Comparison of ENCODE assay signal across 18 cellular contexts in genomic region chr2:177782613-177783012, GRCh38.
A peak's percentile ranks its signal among the peaks of the same experiment; 100 is the strongest.
DNase-seq lines count a peak whose midpoint lies in the region; ATAC-seq, FAIRE-seq and TF ChIP-seq lines count a peak whose summit lies in the region.
"Had no signal": no experiment of that assay in that cellular context is flagged by ENCODE, and none has a peak within 500 bp of the region (broad histone marks: within the 10 kb centered on the region; RNA-seq: fewer than 3 reads in every experiment).

No MANE protein-coding gene starts in this region.

- peaks cover 1 to 2% of the 10 kb centered on the region in 2 donors for H3K9me3 Mint-ChIP-seq in activated T-cell treated with anti-CD3 and anti-CD28 coated beads, Interleukin-2, amount 50 U/mL, for 72 hours
- no peaks in the 10 kb centered on the region for H3K9me3 Mint-ChIP-seq in activated T-cell treated with anti-CD3 and anti-CD28 coated beads, Interleukin-2, amount 50 U/mL, for 24 hours
- H3K9me3 Mint-ChIP-seq in Calu3 (ENCODE audit: low read depth, unreplicated experiment): peaks cover 5% of the 10 kb centered on the region

- FAIRE-seq in K562 (lab: Jason Lieb, UNC) (no peak), small intestine (lab: Jason Lieb, UNC) (no peak)
- FAIRE-seq: D721Med, G401.6, GM12891 had no signal

- no peak overlapping the region for H3K4me2 ChIP-seq in K562 (ENCODE audit: insufficient read depth, low read length)
- H3K4me2 ChIP-seq in osteoblast (ENCODE audit: insufficient read depth, low read length): no peak overlapping the region
- H3K4me2 ChIP-seq: GM23338 had no signal

- H3K79me2 ChIP-seq in K562 (ENCODE audit: control insufficient read depth, insufficient read depth, low read length) (no peaks in the 10 kb centered on the region), osteoblast (ENCODE audit: insufficient read depth, low read length) (no peaks in the 10 kb centered on the region)

- H3K9me1 ChIP-seq in K562 (ENCODE audit: control insufficient read depth, insufficient read depth, low read length): no peaks in the 10 kb centered on the region

- H3K4me3 Mint-ChIP-seq in activated T-cell treated with anti-CD3 and anti-CD28 coated beads, Interleukin-2, amount 50 U/mL, for 72 hours: no peak overlapping the region
- H3K4me3 Mint-ChIP-seq in activated T-cell treated with anti-CD3 and anti-CD28 coated beads, Interleukin-2, amount 50 U/mL, for 24 hours: no peak overlapping the region
- H3K4me3 Mint-ChIP-seq in Calu3 (ENCODE audit: low read depth, unreplicated experiment): peak overlapping the region; percentile 15
- H3K4me3 Mint-ChIP-seq: GM23338 had no signal

- no peak for TF ChIP-seq EP300 in K562 (IDR thresholded peaks at IDR 0.05; ENCODE audit: low read length)

- POLR2A ChIA-PET in K562 (lab: Yijun Ruan, JAX): no interaction called here

- peak overlapping the region; percentile 12 for H3K27ac Mint-ChIP-seq in activated T-cell treated with anti-CD3 and anti-CD28 coated beads, Interleukin-2, amount 50 U/mL, for 72 hours
- H3K27ac Mint-ChIP-seq in activated T-cell treated with anti-CD3 and anti-CD28 coated beads, Interleukin-2, amount 50 U/mL, for 24 hours: no peak overlapping the region
- peak overlapping the region; percentile 49 for H3K27ac Mint-ChIP-seq in Calu3 (ENCODE audit: unreplicated experiment)
- H3K27ac Mint-ChIP-seq: GM23338 had no signal

- H2AFZ ChIP-seq in K562 (ENCODE audit: low read depth, low read length): no peak overlapping the region
- no peak overlapping the region for H2AFZ ChIP-seq in osteoblast (ENCODE audit: low read length)
- H2AFZ ChIP-seq: GM23338 had no signal

- no peaks in the 10 kb centered on the region for H4K20me1 ChIP-seq in K562 (replicated peaks; ENCODE audit: control insufficient read depth, insufficient read depth, low read length)
- H4K20me1 ChIP-seq in osteoblast (ENCODE audit: insufficient read depth, low read length): no peaks in the 10 kb centered on the region

- H3K4me1 ChIP-seq in K562 (replicated peaks in 1 of 2; ENCODE audit: control insufficient read depth in 2 of 2, insufficient read depth in 2 of 2, low read length in 2 of 2) (peaks cover 0 to 6% of the 10 kb centered on the region in 2 experiments; a peak in 1 of 5 replicates), small intestine (ENCODE audit: control insufficient read depth in 2 of 2, insufficient read depth in 1 of 2, low read depth in 1 of 2, low read length in 1 of 2) (peaks cover 0 to 7% of the 10 kb centered on the region in 2 donors), osteoblast (ENCODE audit: insufficient read depth, low read length) (peaks cover 17% of the 10 kb centered on the region)

- CTCF ChIA-PET in Calu3 (lab: Charles Lee) (interaction anchor here (0.6 to 1.1 kb wide), 3 partner anchors 10 to 528 kb away, joined by 5 to 6 read pairs (median 5); no protein-coding TSS in a partner anchor), K562 (lab: Yijun Ruan, JAX; ENCODE audit: low intra/inter-chr PET ratio) (no interaction called here)

- ATAC-seq in activated T-cell treated with anti-CD3 and anti-CD28 coated beads, Interleukin-2, amount 50 U/mL, for 72 hours (replicated peaks in 1 of 2): no peak
- ATAC-seq in K562: no peak
- ATAC-seq: GM23338 had no signal

- no peak for TF ChIP-seq CTCF in Calu3 (IDR thresholded peaks at IDR 0.05; ENCODE audit: unreplicated experiment)
- no peak for TF ChIP-seq CTCF in K562 (IDR thresholded peaks at IDR 0.05 in 2 of 3, conservative IDR thresholded peaks at IDR 0.05 in 1 of 3; ENCODE audit: insufficient read depth in 2 of 3, low read depth in 1 of 3, low read length in 3 of 3)
- TF ChIP-seq CTCF in osteoblast (IDR thresholded peaks at IDR 0.05; ENCODE audit: extremely low read depth, low read depth, low read length): no peak

- peaks cover 15% of the 10 kb centered on the region for H3K4me1 Mint-ChIP-seq in activated T-cell treated with anti-CD3 and anti-CD28 coated beads, Interleukin-2, amount 50 U/mL, for 72 hours (ENCODE audit: low read depth)
- peaks cover 33% of the 10 kb centered on the region for H3K4me1 Mint-ChIP-seq in activated T-cell treated with anti-CD3 and anti-CD28 coated beads, Interleukin-2, amount 50 U/mL, for 24 hours (ENCODE audit: low read depth)
- peaks cover 34% of the 10 kb centered on the region for H3K4me1 Mint-ChIP-seq in Calu3 (ENCODE audit: low read depth, unreplicated experiment)

- BruUV-seq in Calu3 (replicated peaks; lab: Mats Ljungman, UMichigan): no TSS peak
- BruUV-seq in K562 (replicated peaks; lab: Mats Ljungman, UMichigan): no TSS peak

- intact Hi-C loops in Calu3 (cut with micrococcal nuclease; ENCODE audit: unreplicated experiment) (loop anchor here (5.0 kb wide), 1 partner anchor 125 kb away; no protein-coding TSS in a partner anchor), K562 (cut with micrococcal nuclease) (no loop called here)

- H3K9ac ChIP-seq in K562 (ENCODE audit: insufficient read depth in 1 of 2, low read depth in 2 of 2, low read length in 2 of 2): no peak overlapping the region

- DNase-seq in activated T-cell treated with anti-CD3 and anti-CD28 coated beads, Interleukin-2, amount 50 U/mL, for 72 hours: no peak
- no peak for DNase-seq in activated T-cell treated with anti-CD3 and anti-CD28 coated beads, Interleukin-2, amount 50 U/mL, for 24 hours
- DNase-seq in Calu3: no peak
- DNase-seq in K562 (ENCODE audit: extremely low read depth in 1 of 4, low spot score in 3 of 4): no peak
- no peak for DNase-seq in small intestine
- DNase-seq in UCSD-AML1 (lab: John Stamatoyannopoulos, UW; ENCODE audit: unreplicated experiment): no peak
- no peak for DNase-seq in osteoblast (ENCODE audit: insufficient read length, low spot score, missing footprints)
- DNase-seq: CD4-positive, alpha-beta memory T cell; DMS153; DMS79 treated with DMSO at 0.1 percent for 48 hours; EL; H7; IMR-90 had no signal

- no peak overlapping the region for H3K4me3 ChIP-seq in K562
- H3K4me3 ChIP-seq in small intestine (ENCODE audit: low read depth in 1 of 2, low read length in 2 of 2): no peak overlapping the region
- H3K4me3 ChIP-seq in osteoblast (ENCODE audit: insufficient read depth, low read length): no peak overlapping the region
- H3K4me3 ChIP-seq: GM23338 had no signal

- H3K9me3 ChIP-seq in K562 (replicated peaks; ENCODE audit: control insufficient read depth, insufficient read depth, low read depth, low read length) (no peaks in the 10 kb centered on the region), small intestine (ENCODE audit: control insufficient read depth, low read depth) (no peaks in the 10 kb centered on the region), osteoblast (ENCODE audit: low read depth, low read length) (no peaks in the 10 kb centered on the region)

- no peak overlapping the region for H3K27ac ChIP-seq in K562 (ENCODE audit: extremely low read depth, low read depth, low read length)
- no peak overlapping the region for H3K27ac ChIP-seq in small intestine (ENCODE audit: low read depth in 1 of 2, low read length in 1 of 2)
- H3K27ac ChIP-seq in osteoblast (ENCODE audit: low read depth, low read length): no peak overlapping the region
- H3K27ac ChIP-seq: C4-2B had no signal

- H3K27me3 ChIP-seq in K562 (ENCODE audit: control insufficient read depth in 2 of 2, insufficient read depth in 2 of 2, low read length in 2 of 2) (peaks cover 0 to 2% of the 10 kb centered on the region in 2 experiments; a peak in 2 of 5 replicates), small intestine (ENCODE audit: control insufficient read depth in 2 of 2, insufficient read depth in 2 of 2, low read length in 2 of 2) (no peaks in the 10 kb centered on the region), osteoblast (ENCODE audit: insufficient read depth, low read length) (peaks cover 9% of the 10 kb centered on the region)

- H3K36me3 Mint-ChIP-seq in activated T-cell treated with anti-CD3 and anti-CD28 coated beads, Interleukin-2, amount 50 U/mL, for 72 hours (ENCODE audit: insufficient read depth in 2 of 2): peaks cover 0 to 2% of the 10 kb centered on the region in 2 donors
- H3K36me3 Mint-ChIP-seq in activated T-cell treated with anti-CD3 and anti-CD28 coated beads, Interleukin-2, amount 50 U/mL, for 24 hours (ENCODE audit: low read depth): no peaks in the 10 kb centered on the region
- peaks cover 5% of the 10 kb centered on the region for H3K36me3 Mint-ChIP-seq in Calu3 (ENCODE audit: insufficient read depth, unreplicated experiment)
- H3K36me3 Mint-ChIP-seq: CD4-positive, alpha-beta memory T cell had no signal

- in situ Hi-C loops in K562 (cut with MboI): no loop called here

- no peak for TF ChIP-seq POLR2A in K562 (conservative IDR thresholded peaks at IDR 0.05)

- H3K36me3 ChIP-seq in K562 (ENCODE audit: control insufficient read depth, insufficient read depth, low read length) (no peaks in the 10 kb centered on the region), small intestine (ENCODE audit: control insufficient read depth in 2 of 2, insufficient read depth in 2 of 2, low read length in 2 of 2) (no peaks in the 10 kb centered on the region), osteoblast (ENCODE audit: insufficient read depth, low read length) (no peaks in the 10 kb centered on the region)

- TF ChIP-seq RAD21 in K562 (CRISPR knock-in tag; conservative IDR thresholded peaks at IDR 0.05 in 1 of 2, IDR thresholded peaks at IDR 0.05 in 1 of 2): no peak

- no peaks in the 10 kb centered on the region for H3K27me3 Mint-ChIP-seq in activated T-cell treated with anti-CD3 and anti-CD28 coated beads, Interleukin-2, amount 50 U/mL, for 72 hours (ENCODE audit: low read depth)
- H3K27me3 Mint-ChIP-seq in activated T-cell treated with anti-CD3 and anti-CD28 coated beads, Interleukin-2, amount 50 U/mL, for 24 hours: no peaks in the 10 kb centered on the region
- no peaks in the 10 kb centered on the region for H3K27me3 Mint-ChIP-seq in Calu3 (ENCODE audit: unreplicated experiment)

TF ChIP-seq in K562, 482 proteins besides CTCF, POLR2A, EP300 and RAD21:
- TF ChIP-seq ZNF717 (CRISPR knock-in tag; IDR thresholded peaks at IDR 0.05) (no peak), ZNF512 (tag; IDR thresholded peaks at IDR 0.05) (peak; percentile 79)
